31 cellular contexts compared by ENCODE assay signal in the genomic region with DNA sequence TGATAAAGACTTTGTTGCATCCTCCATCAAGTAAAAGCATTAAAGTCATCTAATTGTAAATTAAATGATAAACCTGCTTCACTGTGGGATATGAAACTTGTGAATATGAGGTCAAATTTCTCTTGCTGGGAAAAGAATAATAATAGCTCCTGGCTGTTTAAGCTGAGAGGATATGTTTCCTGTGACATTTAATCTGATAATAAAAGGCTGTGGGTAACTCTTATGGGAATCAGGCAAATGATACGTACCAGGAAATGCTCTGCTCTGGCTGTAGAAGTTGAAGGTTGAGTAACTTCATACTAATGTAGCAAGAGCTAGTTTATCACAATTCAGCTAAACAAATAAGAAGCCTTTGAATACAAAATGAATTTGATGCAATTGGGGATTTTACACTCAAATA.
A peak's percentile ranks its signal among the peaks of the same experiment; 100 is the strongest.
DNase-seq lines count a peak whose midpoint lies in the region; ATAC-seq and TF ChIP-seq lines count a peak whose summit lies in the region.
"Had no signal": no experiment of that assay in that cellular context is flagged by ENCODE, and none has a peak within 500 bp of the region (broad histone marks: within the 10 kb centered on the region; RNA-seq: fewer than 3 reads in every experiment).

No MANE protein-coding gene starts in this region.

- H3K4me1 ChIP-seq in mammary epithelial cell (ENCODE audit: insufficient read depth, low read length): no peaks in the 10 kb centered on the region
- H3K4me1 ChIP-seq: HAP-1, Peyer's patch, stomach, tibial artery had no signal

- H3K4me1 Mint-ChIP-seq in MCF 10A (ENCODE audit: insufficient read depth, unreplicated experiment): no peaks in the 10 kb centered on the region
- no peaks in the 10 kb centered on the region for H3K4me1 Mint-ChIP-seq in CD4-positive, alpha-beta T cell (ENCODE audit: low read depth)
- H3K4me1 Mint-ChIP-seq: CD8-positive, alpha-beta memory T cell; central memory CD8-positive, alpha-beta T cell; immature natural killer cell; naive B cell had no signal

- no peaks in the 10 kb centered on the region for H4K20me1 ChIP-seq in mammary epithelial cell (ENCODE audit: insufficient read depth, low read length)

- no peaks in the 10 kb centered on the region for H3K9me3 Mint-ChIP-seq in MCF 10A (ENCODE audit: unreplicated experiment)
- peaks cover 6% of the 10 kb centered on the region for H3K9me3 Mint-ChIP-seq in CD4-positive, alpha-beta T cell
- H3K9me3 Mint-ChIP-seq: activated T-helper 2 cell treated with anti-CD3 and anti-CD28 coated beads, Interferon-gamma antibody, Interleukin-2, Interleukin-4, amounts not matched to agents 10 μg/mL and 5 μg/mL and 100 μg/mL, durations not matched to agents 14 hours and 24 hours and 36 hours had no signal

- in situ Hi-C loops in mammary epithelial cell (cut with MboI; ENCODE audit: low sequenced_read_pairs in 2 of 2): no loop called here

- no peaks in the 10 kb centered on the region for H3K27me3 ChIP-seq in mammary epithelial cell (ENCODE audit: insufficient read depth, low read length)
- no peaks in the 10 kb centered on the region for H3K27me3 ChIP-seq in CD4-positive, alpha-beta T cell (ENCODE audit: control insufficient read depth, insufficient read depth, low read length)
- H3K27me3 ChIP-seq: Peyer's patch, stomach, tibial artery had no signal

- no peaks in the 10 kb centered on the region for H3K36me3 ChIP-seq in mammary epithelial cell (ENCODE audit: insufficient read depth, low read length)
- H3K36me3 ChIP-seq: HAP-1, Peyer's patch, stomach, tibial artery had no signal

- ATAC-seq in GM21717 (IDR thresholded peaks at IDR 0.05; ENCODE audit: unreplicated experiment): no peak
- ATAC-seq in GM21360 (IDR thresholded peaks at IDR 0.05; ENCODE audit: unreplicated experiment): no peak
- no peak for ATAC-seq in CD4-positive, alpha-beta T cell (ENCODE audit: poor library complexity)
- ATAC-seq: activated CD8-positive, alpha-beta T cell treated with anti-CD3 and anti-CD28 coated beads, Interleukin-2, amount 10 ng/mL, durations not matched to agents 7 days and 5 days; activated naive CD4-positive, alpha-beta T cell treated with anti-CD3 and anti-CD28 coated beads, Interleukin-2, amount 50 U/mL, for 72 hours; left lobe of liver had no signal

- no peaks in the 10 kb centered on the region for H3K79me2 ChIP-seq in mammary epithelial cell (ENCODE audit: insufficient read depth, low read length)

- CTCF ChIA-PET in MCF 10A (lab: Yijun Ruan, JAX): no interaction called here
- CTCF ChIA-PET in mammary epithelial cell (lab: Charles Lee; ENCODE audit: low non-redundant PET): no interaction called here
- CTCF ChIA-PET in CD4-positive, alpha-beta T cell (lab: Charles Lee): no interaction called here

- no peaks in the 10 kb centered on the region for H3K36me3 Mint-ChIP-seq in MCF 10A (ENCODE audit: insufficient read depth, unreplicated experiment)
- H3K36me3 Mint-ChIP-seq in CD4-positive, alpha-beta T cell (ENCODE audit: low read depth): no peaks in the 10 kb centered on the region
- H3K36me3 Mint-ChIP-seq: activated naive CD4-positive, alpha-beta T cell treated with anti-CD3 and anti-CD28 coated beads, Interleukin-2, amount 50 U/mL, for 72 hours; CD8-positive, alpha-beta memory T cell; immature natural killer cell; naive B cell had no signal

- dilution Hi-C loops in mammary epithelial cell (cut with HindIII; ENCODE audit: low sequenced_read_pairs): no loop called here

- no TSS peak for BruUV-seq in MCF 10A (replicated peaks; lab: Mats Ljungman, UMichigan)
- no TSS peak for BruUV-seq in mammary epithelial cell (replicated peaks; lab: Mats Ljungman, UMichigan)

- DNase-seq in MCF 10A (ENCODE audit: unreplicated experiment) (peak; percentile 7), mammary epithelial cell (no peak), amniotic epithelial cell (ENCODE audit: low read depth) (peak; percentile 74), left kidney (ENCODE audit: low read depth, low spot score) (peak; percentile 9)
- no peak for DNase-seq in activated CD4-positive, alpha-beta T cell treated with anti-CD3 and anti-CD28 coated beads, Interleukin-2, amount 50 U/mL, for 48 hours
- DNase-seq in CD4-positive, alpha-beta T cell: no peak
- DNase-seq: 8988T; activated CD4-positive, alpha-beta T cell treated with anti-CD3 and anti-CD28 coated beads for 1 hour; activated CD8-positive, alpha-beta T cell treated with anti-CD3 and anti-CD28 coated beads, Interleukin-2, amount 10 ng/mL, durations not matched to agents 7 days and 5 days; aorta; CD8-positive, alpha-beta memory T cell; dermis blood vessel endothelial cell; DMS 273 treated with DMSO at 0.1 percent for 48 hours; hypothalamus; immature natural killer cell; naive B cell; NCI-H2171; NCI-H526; occipital lobe; Peyer's patch; SIG-M5; stimulated activated CD4-positive, alpha-beta T cell treated with anti-CD3 and anti-CD28 coated beads, Interleukin-2, amount 100 ng/mL, for 24 hours; stomach; tibial artery had no signal

- H3K27ac Mint-ChIP-seq in MCF 10A (ENCODE audit: low read depth, unreplicated experiment): no peak overlapping the region
- no peak overlapping the region for H3K27ac Mint-ChIP-seq in CD4-positive, alpha-beta T cell
- H3K27ac Mint-ChIP-seq: activated CD8-positive, alpha-beta T cell treated with anti-CD3 and anti-CD28 coated beads, Interleukin-2, amount 10 ng/mL, durations not matched to agents 7 days and 5 days; activated naive CD4-positive, alpha-beta T cell treated with anti-CD3 and anti-CD28 coated beads, Interleukin-2, amount 50 U/mL, for 72 hours; activated T-helper 2 cell treated with anti-CD3 and anti-CD28 coated beads, Interferon-gamma antibody, Interleukin-2, Interleukin-4, amounts not matched to agents 10 μg/mL and 5 μg/mL and 100 μg/mL, durations not matched to agents 14 hours and 24 hours and 36 hours; CD8-positive, alpha-beta memory T cell; immature natural killer cell; naive B cell had no signal

- WGBS in mammary epithelial cell (ENCODE audit: low coverage, missing lambda C conversion rate): 60% methylated on average over 1 of the region's 1 CpG

- no peak overlapping the region for H3K9ac ChIP-seq in mammary epithelial cell (ENCODE audit: insufficient read depth, low read length)

- POLR2A ChIA-PET in MCF 10A (lab: Yijun Ruan, JAX): no interaction called here
- POLR2A ChIA-PET in CD4-positive, alpha-beta T cell (lab: Charles Lee): no interaction called here

- intact Hi-C loops in MCF 10A (cut with micrococcal nuclease): no loop called here
- intact Hi-C loops in mammary epithelial cell (cut with micrococcal nuclease): no loop called here
- intact Hi-C loops in CD4-positive, alpha-beta T cell (cut with DNase I, micrococcal nuclease): no loop called here

- no peaks in the 10 kb centered on the region for H3K27me3 Mint-ChIP-seq in MCF 10A (ENCODE audit: insufficient read depth, unreplicated experiment)
- no peaks in the 10 kb centered on the region for H3K27me3 Mint-ChIP-seq in CD4-positive, alpha-beta T cell
- H3K27me3 Mint-ChIP-seq: CD8-positive, alpha-beta memory T cell; central memory CD8-positive, alpha-beta T cell; naive B cell had no signal

- no peak overlapping the region for H3K27ac ChIP-seq in mammary epithelial cell (ENCODE audit: insufficient read depth, low read depth, low read length)
- H3K27ac ChIP-seq in CD4-positive, alpha-beta T cell (ENCODE audit: low read depth, low read length): no peak overlapping the region
- H3K27ac ChIP-seq: Peyer's patch, stomach, tibial artery had no signal

- TF ChIP-seq CTCF in MCF 10A (IDR thresholded peaks at IDR 0.05; ENCODE audit: unreplicated experiment) (no peak), mammary epithelial cell (conservative IDR thresholded peaks at IDR 0.05 in 1 of 2, IDR thresholded peaks at IDR 0.05 in 1 of 2; ENCODE audit: extremely low read depth in 1 of 2, insufficient read depth in 1 of 2, low read depth in 1 of 2, low read length in 2 of 2) (no peak)
- TF ChIP-seq CTCF in CD4-positive, alpha-beta T cell (IDR thresholded peaks at IDR 0.05): no peak

- H3K4me3 ChIP-seq in mammary epithelial cell (replicated peaks in 1 of 3; ENCODE audit: insufficient read depth in 1 of 3, low read depth in 2 of 3, low read length in 3 of 3): no peak overlapping the region
- H3K4me3 ChIP-seq: HAP-1, Peyer's patch, stomach, tibial artery had no signal

- H3K4me2 ChIP-seq in mammary epithelial cell (ENCODE audit: insufficient read depth, low read depth, low read length): no peak overlapping the region

- no peaks in the 10 kb centered on the region for H3K9me3 ChIP-seq in mammary epithelial cell (replicated peaks; ENCODE audit: insufficient read depth, low read length)
- no peaks in the 10 kb centered on the region for H3K9me3 ChIP-seq in CD4-positive, alpha-beta T cell (ENCODE audit: control insufficient read depth, low read length)
- H3K9me3 ChIP-seq: HAP-1, Peyer's patch, stomach, tibial artery had no signal

- H2AFZ ChIP-seq in mammary epithelial cell (ENCODE audit: low read depth, low read length): no peak overlapping the region

- H3K4me3 Mint-ChIP-seq in MCF 10A (ENCODE audit: unreplicated experiment): no peak overlapping the region
- no peak overlapping the region for H3K4me3 Mint-ChIP-seq in CD4-positive, alpha-beta T cell
- H3K4me3 Mint-ChIP-seq: activated CD8-positive, alpha-beta T cell treated with anti-CD3 and anti-CD28 coated beads, Interleukin-2, amount 10 ng/mL, durations not matched to agents 7 days and 5 days; CD8-positive, alpha-beta memory T cell; central memory CD8-positive, alpha-beta T cell; immature natural killer cell; naive B cell had no signal

Comparison
In these comparisons a context has a peak if more than half of its experiments do, and no peak if none do; other contexts are left out.
1. DNase-seq: peak in MCF 10A (single experiment), amniotic epithelial cell (single experiment) and left kidney (single experiment); none in mammary epithelial cell (single experiment), activated CD4-positive, alpha-beta T cell treated with anti-CD3 and anti-CD28 coated beads, Interleukin-2, amount 50 U/mL, for 48 hours (0 of 2) and CD4-positive, alpha-beta T cell (0 of 10).